ENCODE assay signal across 1 cellular context in genomic region chr11:68010058-68011041, GRCh38.
TF ChIP-seq lines count a peak whose summit lies in the region.

Gene ALDH3B1, plus strand, starts transcription at chr11:68010327. Its CDS starts 4,971 bp downstream, at chr11:68015298.

TF ChIP-seq in HepG2, 621 proteins besides CTCF, POLR2A, EP300 and RAD21 (continued from another document and continues in another):
- TF ChIP-seq, protein P1, sequence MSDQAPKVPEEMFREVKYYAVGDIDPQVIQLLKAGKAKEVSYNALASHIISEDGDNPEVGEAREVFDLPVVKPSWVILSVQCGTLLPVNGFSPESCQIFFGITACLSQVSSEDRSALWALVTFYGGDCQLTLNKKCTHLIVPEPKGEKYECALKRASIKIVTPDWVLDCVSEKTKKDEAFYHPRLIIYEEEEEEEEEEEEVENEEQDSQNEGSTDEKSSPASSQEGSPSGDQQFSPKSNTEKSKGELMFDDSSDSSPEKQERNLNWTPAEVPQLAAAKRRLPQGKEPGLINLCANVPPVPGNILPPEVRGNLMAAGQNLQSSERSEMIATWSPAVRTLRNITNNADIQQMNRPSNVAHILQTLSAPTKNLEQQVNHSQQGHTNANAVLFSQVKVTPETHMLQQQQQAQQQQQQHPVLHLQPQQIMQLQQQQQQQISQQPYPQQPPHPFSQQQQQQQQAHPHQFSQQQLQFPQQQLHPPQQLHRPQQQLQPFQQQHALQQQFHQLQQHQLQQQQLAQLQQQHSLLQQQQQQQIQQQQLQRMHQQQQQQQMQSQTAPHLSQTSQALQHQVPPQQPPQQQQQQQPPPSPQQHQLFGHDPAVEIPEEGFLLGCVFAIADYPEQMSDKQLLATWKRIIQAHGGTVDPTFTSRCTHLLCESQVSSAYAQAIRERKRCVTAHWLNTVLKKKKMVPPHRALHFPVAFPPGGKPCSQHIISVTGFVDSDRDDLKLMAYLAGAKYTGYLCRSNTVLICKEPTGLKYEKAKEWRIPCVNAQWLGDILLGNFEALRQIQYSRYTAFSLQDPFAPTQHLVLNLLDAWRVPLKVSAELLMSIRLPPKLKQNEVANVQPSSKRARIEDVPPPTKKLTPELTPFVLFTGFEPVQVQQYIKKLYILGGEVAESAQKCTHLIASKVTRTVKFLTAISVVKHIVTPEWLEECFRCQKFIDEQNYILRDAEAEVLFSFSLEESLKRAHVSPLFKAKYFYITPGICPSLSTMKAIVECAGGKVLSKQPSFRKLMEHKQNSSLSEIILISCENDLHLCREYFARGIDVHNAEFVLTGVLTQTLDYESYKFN (CRISPR knock-in tag; conservative IDR thresholded peaks at IDR 0.05), result peak; percentile 46; the same call in 1 of the 2 replicates
- no peak for TF ChIP-seq ZNF513 (CRISPR knock-in tag; conservative IDR thresholded peaks at IDR 0.05)
- no peak for TF ChIP-seq HINFP (CRISPR knock-in tag; IDR thresholded peaks at IDR 0.05; ENCODE audit: low read depth)
- peak; percentile 41; the same call in 1 of the 2 replicates for TF ChIP-seq ZNF724P (CRISPR knock-in tag; IDR thresholded peaks at IDR 0.05; ENCODE audit: borderline replicate concordance)
- 0 out of 2 replicates have a peak, but pooled peaks have one; percentile 30 for TF ChIP-seq CREM (IDR thresholded peaks at IDR 0.05)
- TF ChIP-seq CREM (CRISPR knock-in tag; IDR thresholded peaks at IDR 0.05), result no peak
- no peak for TF ChIP-seq ZHX2 (IDR thresholded peaks at IDR 0.05; ENCODE audit: low read depth)
- no peak for TF ChIP-seq ZHX2 (CRISPR knock-in tag; IDR thresholded peaks at IDR 0.05; ENCODE audit: borderline replicate concordance)
- TF ChIP-seq ZNF264 (CRISPR knock-in tag; IDR thresholded peaks at IDR 0.05), result peak; percentile 82; the same call in 1 of the 2 replicates
- TF ChIP-seq, protein P2, sequence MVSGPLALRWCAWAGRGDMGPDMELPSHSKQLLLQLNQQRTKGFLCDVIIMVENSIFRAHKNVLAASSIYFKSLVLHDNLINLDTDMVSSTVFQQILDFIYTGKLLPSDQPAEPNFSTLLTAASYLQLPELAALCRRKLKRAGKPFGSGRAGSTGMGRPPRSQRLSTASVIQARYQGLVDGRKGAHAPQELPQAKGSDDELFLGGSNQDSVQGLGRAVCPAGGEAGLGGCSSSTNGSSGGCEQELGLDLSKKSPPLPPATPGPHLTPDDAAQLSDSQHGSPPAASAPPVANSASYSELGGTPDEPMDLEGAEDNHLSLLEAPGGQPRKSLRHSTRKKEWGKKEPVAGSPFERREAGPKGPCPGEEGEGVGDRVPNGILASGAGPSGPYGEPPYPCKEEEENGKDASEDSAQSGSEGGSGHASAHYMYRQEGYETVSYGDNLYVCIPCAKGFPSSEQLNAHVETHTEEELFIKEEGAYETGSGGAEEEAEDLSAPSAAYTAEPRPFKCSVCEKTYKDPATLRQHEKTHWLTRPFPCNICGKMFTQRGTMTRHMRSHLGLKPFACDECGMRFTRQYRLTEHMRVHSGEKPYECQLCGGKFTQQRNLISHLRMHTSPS (CRISPR knock-in tag; IDR thresholded peaks at IDR 0.05; ENCODE audit: low read depth), result peak; percentile 62
- no peak for TF ChIP-seq ZNF839 (CRISPR knock-in tag; IDR thresholded peaks at IDR 0.05; ENCODE audit: borderline replicate concordance)
- peak; percentile 36 for TF ChIP-seq ZEB1 (IDR thresholded peaks at IDR 0.05; ENCODE audit: insufficient replicate concordance, low read depth)
- TF ChIP-seq SIX1 (CRISPR knock-in tag; IDR thresholded peaks at IDR 0.05; ENCODE audit: borderline replicate concordance), result no peak
- no peak; the same call in 1 of the 2 replicates for TF ChIP-seq ZBTB14 (CRISPR knock-in tag; IDR thresholded peaks at IDR 0.05)
- TF ChIP-seq E2F1 (CRISPR knock-in tag; IDR thresholded peaks at IDR 0.05), result no peak
- TF ChIP-seq CBFB (CRISPR knock-in tag; IDR thresholded peaks at IDR 0.05), result 0 out of 2 replicates have a peak, but pooled peaks have one; percentile 40
- TF ChIP-seq PPARG (CRISPR knock-in tag; conservative IDR thresholded peaks at IDR 0.05), result no peak
- no peak for TF ChIP-seq ZNF562 (CRISPR knock-in tag; IDR thresholded peaks at IDR 0.05; ENCODE audit: borderline replicate concordance)
- TF ChIP-seq ZBTB43 (CRISPR knock-in tag; conservative IDR thresholded peaks at IDR 0.05), result no peak
- no peak for TF ChIP-seq PCBP2 (optimal IDR thresholded peaks at IDR 0.05; ENCODE audit: low read depth, low read length, poor library complexity, severe bottlenecking)
- no peak for TF ChIP-seq ZBTB34 (CRISPR knock-in tag; IDR thresholded peaks at IDR 0.05)
- TF ChIP-seq HNRNPH1 (optimal IDR thresholded peaks at IDR 0.05; ENCODE audit: low read depth, low read length), result no peak
- no peak for TF ChIP-seq KLF15 (CRISPR knock-in tag; IDR thresholded peaks at IDR 0.05; ENCODE audit: borderline replicate concordance)
- TF ChIP-seq NONO (IDR thresholded peaks at IDR 0.05), result no peak
- TF ChIP-seq NONO (CRISPR knock-in tag; conservative IDR thresholded peaks at IDR 0.05), result no peak
- TF ChIP-seq, protein P3, sequence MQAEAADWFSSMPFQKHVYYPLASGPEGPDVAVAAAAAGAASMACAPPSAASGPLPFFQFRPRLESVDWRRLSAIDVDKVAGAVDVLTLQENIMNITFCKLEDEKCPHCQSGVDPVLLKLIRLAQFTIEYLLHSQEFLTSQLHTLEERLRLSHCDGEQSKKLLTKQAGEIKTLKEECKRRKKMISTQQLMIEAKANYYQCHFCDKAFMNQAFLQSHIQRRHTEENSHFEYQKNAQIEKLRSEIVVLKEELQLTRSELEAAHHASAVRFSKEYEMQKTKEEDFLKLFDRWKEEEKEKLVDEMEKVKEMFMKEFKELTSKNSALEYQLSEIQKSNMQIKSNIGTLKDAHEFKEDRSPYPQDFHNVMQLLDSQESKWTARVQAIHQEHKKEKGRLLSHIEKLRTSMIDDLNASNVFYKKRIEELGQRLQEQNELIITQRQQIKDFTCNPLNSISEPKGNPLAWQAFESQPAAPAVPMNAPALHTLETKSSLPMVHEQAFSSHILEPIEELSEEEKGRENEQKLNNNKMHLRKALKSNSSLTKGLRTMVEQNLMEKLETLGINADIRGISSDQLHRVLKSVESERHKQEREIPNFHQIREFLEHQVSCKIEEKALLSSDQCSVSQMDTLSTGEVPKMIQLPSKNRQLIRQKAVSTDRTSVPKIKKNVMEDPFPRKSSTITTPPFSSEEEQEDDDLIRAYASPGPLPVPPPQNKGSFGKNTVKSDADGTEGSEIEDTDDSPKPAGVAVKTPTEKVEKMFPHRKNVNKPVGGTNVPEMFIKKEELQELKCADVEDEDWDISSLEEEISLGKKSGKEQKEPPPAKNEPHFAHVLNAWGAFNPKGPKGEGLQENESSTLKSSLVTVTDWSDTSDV (CRISPR knock-in tag; IDR thresholded peaks at IDR 0.05), result 0 out of 2 replicates have a peak, but pooled peaks have one; percentile 41
- no peak for TF ChIP-seq GATAD1 (CRISPR knock-in tag; IDR thresholded peaks at IDR 0.05)
- TF ChIP-seq TARDBP (CRISPR knock-in tag; IDR thresholded peaks at IDR 0.05), result no peak
- no peak; the same call in 1 of the 2 replicates for TF ChIP-seq ZNF614 (CRISPR knock-in tag; IDR thresholded peaks at IDR 0.05; ENCODE audit: borderline replicate concordance)
- TF ChIP-seq SNAI1 (CRISPR knock-in tag; IDR thresholded peaks at IDR 0.05; ENCODE audit: borderline replicate concordance), result no peak
- TF ChIP-seq PITX1 (CRISPR knock-in tag; IDR thresholded peaks at IDR 0.05), result peak; percentile 68; the same call in 1 of the 2 replicates
